In the genomic region with DNA sequence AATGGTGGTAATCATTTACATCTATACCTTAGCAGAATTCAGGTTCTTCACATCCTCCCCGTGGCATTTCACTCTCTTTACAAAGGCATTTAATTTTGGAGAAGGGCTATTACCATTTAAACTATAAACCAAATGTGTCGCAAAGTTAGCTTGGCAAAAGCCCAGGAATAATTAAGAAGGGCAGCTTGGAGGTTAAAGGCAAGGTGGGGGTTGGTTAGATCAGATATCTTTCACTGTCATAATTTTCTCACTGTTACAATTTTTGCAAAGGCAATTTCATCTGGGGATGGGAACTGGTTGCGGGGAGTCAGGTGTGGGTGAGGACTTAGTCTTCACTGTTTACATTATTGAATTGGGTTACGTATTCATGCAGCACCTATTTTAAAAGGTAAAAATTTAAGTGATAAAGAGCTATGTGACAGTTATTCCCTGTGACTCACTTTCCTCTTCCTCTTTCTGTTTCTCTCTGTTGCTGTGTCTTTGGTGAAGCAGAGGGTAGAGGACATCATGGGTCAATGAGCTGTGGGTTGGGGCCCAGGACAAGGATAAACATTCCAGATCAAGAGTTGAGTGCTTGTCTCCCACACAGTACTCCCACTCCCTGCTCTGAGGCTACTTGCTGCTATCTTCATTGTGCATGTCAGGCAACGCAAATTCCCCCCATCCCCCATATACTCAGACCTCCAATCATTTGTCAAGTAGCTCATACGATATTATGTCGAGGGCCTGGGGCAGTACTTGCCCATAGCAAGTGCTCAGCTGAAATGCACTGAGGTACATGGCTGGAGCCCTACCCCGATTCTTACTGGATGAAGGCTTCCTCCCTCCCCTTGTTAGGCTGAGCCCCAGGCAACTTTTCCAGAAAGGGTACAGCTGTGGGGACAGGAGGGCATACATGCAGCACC, we compare ENCODE assay signal across 1 cellular context.
TF ChIP-seq lines count a peak whose summit lies in the region.

No MANE protein-coding gene starts in this region.

TF ChIP-seq in K562, 482 proteins besides CTCF, POLR2A, EP300 and RAD21 (continued from another document and continues in another):
- TF ChIP-seq CAMTA2 (CRISPR knock-in tag; conservative IDR thresholded peaks at IDR 0.05) = no peak
- TF ChIP-seq, protein P1, sequence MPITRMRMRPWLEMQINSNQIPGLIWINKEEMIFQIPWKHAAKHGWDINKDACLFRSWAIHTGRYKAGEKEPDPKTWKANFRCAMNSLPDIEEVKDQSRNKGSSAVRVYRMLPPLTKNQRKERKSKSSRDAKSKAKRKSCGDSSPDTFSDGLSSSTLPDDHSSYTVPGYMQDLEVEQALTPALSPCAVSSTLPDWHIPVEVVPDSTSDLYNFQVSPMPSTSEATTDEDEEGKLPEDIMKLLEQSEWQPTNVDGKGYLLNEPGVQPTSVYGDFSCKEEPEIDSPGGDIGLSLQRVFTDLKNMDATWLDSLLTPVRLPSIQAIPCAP (CRISPR knock-in tag; IDR thresholded peaks at IDR 0.05; ENCODE audit: borderline replicate concordance) = no peak
- TF ChIP-seq, protein P2, sequence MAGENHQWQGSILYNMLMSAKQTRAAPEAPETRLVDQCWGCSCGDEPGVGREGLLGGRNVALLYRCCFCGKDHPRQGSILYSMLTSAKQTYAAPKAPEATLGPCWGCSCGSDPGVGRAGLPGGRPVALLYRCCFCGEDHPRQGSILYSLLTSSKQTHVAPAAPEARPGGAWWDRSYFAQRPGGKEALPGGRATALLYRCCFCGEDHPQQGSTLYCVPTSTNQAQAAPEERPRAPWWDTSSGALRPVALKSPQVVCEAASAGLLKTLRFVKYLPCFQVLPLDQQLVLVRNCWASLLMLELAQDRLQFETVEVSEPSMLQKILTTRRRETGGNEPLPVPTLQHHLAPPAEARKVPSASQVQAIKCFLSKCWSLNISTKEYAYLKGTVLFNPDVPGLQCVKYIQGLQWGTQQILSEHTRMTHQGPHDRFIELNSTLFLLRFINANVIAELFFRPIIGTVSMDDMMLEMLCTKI (IDR thresholded peaks at IDR 0.05; ENCODE audit: partially characterized antibody) = no peak
- TF ChIP-seq, protein P3, sequence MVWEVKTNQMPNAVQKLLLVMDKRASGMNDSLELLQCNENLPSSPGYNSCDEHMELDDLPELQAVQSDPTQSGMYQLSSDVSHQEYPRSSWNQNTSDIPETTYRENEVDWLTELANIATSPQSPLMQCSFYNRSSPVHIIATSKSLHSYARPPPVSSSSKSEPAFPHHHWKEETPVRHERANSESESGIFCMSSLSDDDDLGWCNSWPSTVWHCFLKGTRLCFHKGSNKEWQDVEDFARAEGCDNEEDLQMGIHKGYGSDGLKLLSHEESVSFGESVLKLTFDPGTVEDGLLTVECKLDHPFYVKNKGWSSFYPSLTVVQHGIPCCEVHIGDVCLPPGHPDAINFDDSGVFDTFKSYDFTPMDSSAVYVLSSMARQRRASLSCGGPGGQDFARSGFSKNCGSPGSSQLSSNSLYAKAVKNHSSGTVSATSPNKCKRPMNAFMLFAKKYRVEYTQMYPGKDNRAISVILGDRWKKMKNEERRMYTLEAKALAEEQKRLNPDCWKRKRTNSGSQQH (CRISPR knock-in tag; IDR thresholded peaks at IDR 0.05) = peak; percentile 79
- TF ChIP-seq GATAD2A (IDR thresholded peaks at IDR 0.05) = peak; percentile 51; the same call in 1 of the 2 replicates
- TF ChIP-seq LCOR (CRISPR knock-in tag; IDR thresholded peaks at IDR 0.05) = peak; percentile 96
- peak; percentile 65; the same call in 1 of the 2 replicates for TF ChIP-seq ZNF41 (CRISPR knock-in tag; conservative IDR thresholded peaks at IDR 0.05)
- peak; percentile 97 for TF ChIP-seq ARID1B (IDR thresholded peaks at IDR 0.05)
- TF ChIP-seq, protein P4, sequence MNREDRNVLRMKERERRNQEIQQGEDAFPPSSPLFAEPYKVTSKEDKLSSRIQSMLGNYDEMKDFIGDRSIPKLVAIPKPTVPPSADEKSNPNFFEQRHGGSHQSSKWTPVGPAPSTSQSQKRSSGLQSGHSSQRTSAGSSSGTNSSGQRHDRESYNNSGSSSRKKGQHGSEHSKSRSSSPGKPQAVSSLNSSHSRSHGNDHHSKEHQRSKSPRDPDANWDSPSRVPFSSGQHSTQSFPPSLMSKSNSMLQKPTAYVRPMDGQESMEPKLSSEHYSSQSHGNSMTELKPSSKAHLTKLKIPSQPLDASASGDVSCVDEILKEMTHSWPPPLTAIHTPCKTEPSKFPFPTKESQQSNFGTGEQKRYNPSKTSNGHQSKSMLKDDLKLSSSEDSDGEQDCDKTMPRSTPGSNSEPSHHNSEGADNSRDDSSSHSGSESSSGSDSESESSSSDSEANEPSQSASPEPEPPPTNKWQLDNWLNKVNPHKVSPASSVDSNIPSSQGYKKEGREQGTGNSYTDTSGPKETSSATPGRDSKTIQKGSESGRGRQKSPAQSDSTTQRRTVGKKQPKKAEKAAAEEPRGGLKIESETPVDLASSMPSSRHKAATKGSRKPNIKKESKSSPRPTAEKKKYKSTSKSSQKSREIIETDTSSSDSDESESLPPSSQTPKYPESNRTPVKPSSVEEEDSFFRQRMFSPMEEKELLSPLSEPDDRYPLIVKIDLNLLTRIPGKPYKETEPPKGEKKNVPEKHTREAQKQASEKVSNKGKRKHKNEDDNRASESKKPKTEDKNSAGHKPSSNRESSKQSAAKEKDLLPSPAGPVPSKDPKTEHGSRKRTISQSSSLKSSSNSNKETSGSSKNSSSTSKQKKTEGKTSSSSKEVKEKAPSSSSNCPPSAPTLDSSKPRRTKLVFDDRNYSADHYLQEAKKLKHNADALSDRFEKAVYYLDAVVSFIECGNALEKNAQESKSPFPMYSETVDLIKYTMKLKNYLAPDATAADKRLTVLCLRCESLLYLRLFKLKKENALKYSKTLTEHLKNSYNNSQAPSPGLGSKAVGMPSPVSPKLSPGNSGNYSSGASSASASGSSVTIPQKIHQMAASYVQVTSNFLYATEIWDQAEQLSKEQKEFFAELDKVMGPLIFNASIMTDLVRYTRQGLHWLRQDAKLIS (CRISPR knock-in tag; IDR thresholded peaks at IDR 0.05) = peak; percentile 95
- TF ChIP-seq GTF2A2 (tag; IDR thresholded peaks at IDR 0.05) = no peak
- TF ChIP-seq ZNF695 (CRISPR knock-in tag; IDR thresholded peaks at IDR 0.05) = no peak
- peak in 1 of 2 experiments; percentile 87 for TF ChIP-seq NCOA2 (IDR thresholded peaks at IDR 0.05; ENCODE audit: partially characterized antibody in 2 of 2)
- TF ChIP-seq CBX1 (IDR thresholded peaks at IDR 0.05; ENCODE audit: low read depth) = peak; percentile 43; the same call in 1 of the 2 replicates
- no peak for TF ChIP-seq ZNF778 (CRISPR knock-in tag; IDR thresholded peaks at IDR 0.05)
- no peak for TF ChIP-seq SUPT5H (IDR thresholded peaks at IDR 0.05)
- TF ChIP-seq, protein P5, sequence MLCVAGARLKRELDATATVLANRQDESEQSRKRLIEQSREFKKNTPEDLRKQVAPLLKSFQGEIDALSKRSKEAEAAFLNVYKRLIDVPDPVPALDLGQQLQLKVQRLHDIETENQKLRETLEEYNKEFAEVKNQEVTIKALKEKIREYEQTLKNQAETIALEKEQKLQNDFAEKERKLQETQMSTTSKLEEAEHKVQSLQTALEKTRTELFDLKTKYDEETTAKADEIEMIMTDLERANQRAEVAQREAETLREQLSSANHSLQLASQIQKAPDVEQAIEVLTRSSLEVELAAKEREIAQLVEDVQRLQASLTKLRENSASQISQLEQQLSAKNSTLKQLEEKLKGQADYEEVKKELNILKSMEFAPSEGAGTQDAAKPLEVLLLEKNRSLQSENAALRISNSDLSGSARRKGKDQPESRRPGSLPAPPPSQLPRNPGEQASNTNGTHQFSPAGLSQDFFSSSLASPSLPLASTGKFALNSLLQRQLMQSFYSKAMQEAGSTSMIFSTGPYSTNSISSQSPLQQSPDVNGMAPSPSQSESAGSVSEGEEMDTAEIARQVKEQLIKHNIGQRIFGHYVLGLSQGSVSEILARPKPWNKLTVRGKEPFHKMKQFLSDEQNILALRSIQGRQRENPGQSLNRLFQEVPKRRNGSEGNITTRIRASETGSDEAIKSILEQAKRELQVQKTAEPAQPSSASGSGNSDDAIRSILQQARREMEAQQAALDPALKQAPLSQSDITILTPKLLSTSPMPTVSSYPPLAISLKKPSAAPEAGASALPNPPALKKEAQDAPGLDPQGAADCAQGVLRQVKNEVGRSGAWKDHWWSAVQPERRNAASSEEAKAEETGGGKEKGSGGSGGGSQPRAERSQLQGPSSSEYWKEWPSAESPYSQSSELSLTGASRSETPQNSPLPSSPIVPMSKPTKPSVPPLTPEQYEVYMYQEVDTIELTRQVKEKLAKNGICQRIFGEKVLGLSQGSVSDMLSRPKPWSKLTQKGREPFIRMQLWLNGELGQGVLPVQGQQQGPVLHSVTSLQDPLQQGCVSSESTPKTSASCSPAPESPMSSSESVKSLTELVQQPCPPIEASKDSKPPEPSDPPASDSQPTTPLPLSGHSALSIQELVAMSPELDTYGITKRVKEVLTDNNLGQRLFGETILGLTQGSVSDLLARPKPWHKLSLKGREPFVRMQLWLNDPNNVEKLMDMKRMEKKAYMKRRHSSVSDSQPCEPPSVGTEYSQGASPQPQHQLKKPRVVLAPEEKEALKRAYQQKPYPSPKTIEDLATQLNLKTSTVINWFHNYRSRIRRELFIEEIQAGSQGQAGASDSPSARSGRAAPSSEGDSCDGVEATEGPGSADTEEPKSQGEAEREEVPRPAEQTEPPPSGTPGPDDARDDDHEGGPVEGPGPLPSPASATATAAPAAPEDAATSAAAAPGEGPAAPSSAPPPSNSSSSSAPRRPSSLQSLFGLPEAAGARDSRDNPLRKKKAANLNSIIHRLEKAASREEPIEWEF (CRISPR knock-in tag; IDR thresholded peaks at IDR 0.05) = no peak
- no peak for TF ChIP-seq KDM5B (IDR thresholded peaks at IDR 0.05; ENCODE audit: insufficient replicate concordance, low read depth, low read length)
- TF ChIP-seq, protein P6, sequence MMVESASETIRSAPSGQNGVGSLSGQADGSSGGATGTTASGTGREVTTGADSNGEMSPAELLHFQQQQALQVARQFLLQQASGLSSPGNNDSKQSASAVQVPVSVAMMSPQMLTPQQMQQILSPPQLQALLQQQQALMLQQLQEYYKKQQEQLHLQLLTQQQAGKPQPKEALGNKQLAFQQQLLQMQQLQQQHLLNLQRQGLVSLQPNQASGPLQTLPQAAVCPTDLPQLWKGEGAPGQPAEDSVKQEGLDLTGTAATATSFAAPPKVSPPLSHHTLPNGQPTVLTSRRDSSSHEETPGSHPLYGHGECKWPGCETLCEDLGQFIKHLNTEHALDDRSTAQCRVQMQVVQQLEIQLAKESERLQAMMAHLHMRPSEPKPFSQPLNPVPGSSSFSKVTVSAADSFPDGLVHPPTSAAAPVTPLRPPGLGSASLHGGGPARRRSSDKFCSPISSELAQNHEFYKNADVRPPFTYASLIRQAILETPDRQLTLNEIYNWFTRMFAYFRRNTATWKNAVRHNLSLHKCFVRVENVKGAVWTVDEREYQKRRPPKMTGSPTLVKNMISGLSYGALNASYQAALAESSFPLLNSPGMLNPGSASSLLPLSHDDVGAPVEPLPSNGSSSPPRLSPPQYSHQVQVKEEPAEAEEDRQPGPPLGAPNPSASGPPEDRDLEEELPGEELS (CRISPR knock-in tag; IDR thresholded peaks at IDR 0.05; ENCODE audit: borderline replicate concordance) = 0 out of 2 replicates have a peak, but pooled peaks have one; percentile 61
- TF ChIP-seq, protein P7, sequence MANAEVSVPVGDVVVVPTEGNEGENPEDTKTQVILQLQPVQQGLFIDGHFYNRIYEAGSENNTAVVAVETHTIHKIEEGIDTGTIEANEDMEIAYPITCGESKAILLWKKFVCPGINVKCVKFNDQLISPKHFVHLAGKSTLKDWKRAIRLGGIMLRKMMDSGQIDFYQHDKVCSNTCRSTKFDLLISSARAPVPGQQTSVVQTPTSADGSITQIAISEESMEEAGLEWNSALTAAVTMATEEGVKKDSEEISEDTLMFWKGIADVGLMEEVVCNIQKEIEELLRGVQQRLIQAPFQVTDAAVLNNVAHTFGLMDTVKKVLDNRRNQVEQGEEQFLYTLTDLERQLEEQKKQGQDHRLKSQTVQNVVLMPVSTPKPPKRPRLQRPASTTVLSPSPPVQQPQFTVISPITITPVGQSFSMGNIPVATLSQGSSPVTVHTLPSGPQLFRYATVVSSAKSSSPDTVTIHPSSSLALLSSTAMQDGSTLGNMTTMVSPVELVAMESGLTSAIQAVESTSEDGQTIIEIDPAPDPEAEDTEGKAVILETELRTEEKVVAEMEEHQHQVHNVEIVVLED (CRISPR knock-in tag; IDR thresholded peaks at IDR 0.05) = peak; percentile 27; the same call in 1 of the 2 replicates
- peak; percentile 54; the same call in 1 of the 2 replicates for TF ChIP-seq ZNF384 (IDR thresholded peaks at IDR 0.05; ENCODE audit: low read depth, low read length)
- TF ChIP-seq TARDBP (IDR thresholded peaks at IDR 0.05) = 0 out of 2 replicates have a peak, but pooled peaks have one; percentile 76
- no peak for TF ChIP-seq BRF1 (IDR thresholded peaks at IDR 0.05; ENCODE audit: borderline replicate concordance, extremely low read depth, insufficient read length)
- TF ChIP-seq FOXJ2 (tag; IDR thresholded peaks at IDR 0.05) = no peak
- TF ChIP-seq RUNX1 (IDR thresholded peaks at IDR 0.05; ENCODE audit: low read depth) = peak; percentile 93
- TF ChIP-seq FOSL1 (tag; conservative IDR thresholded peaks at IDR 0.05) = peak; percentile 96
- peak; percentile 90; the same call in 1 of the 2 replicates for TF ChIP-seq NBN (IDR thresholded peaks at IDR 0.05; ENCODE audit: low read depth)
- TF ChIP-seq CC2D1A (IDR thresholded peaks at IDR 0.05) = peak; percentile 82; the same call in 1 of the 2 replicates
- TF ChIP-seq ZC3H11A (IDR thresholded peaks at IDR 0.05; ENCODE audit: low read depth, low read length) = 0 out of 2 replicates have a peak, but pooled peaks have one; percentile 19
- peak; percentile 91 for TF ChIP-seq HMGN3 (IDR thresholded peaks at IDR 0.05; ENCODE audit: borderline replicate concordance, extremely low read depth, insufficient read length, low read depth, low read length)
- TF ChIP-seq ZFP36 (IDR thresholded peaks at IDR 0.05; ENCODE audit: low read depth, low read length, partially characterized antibody) = peak; percentile 61
- peak; percentile 20 for TF ChIP-seq TBP (optimal IDR thresholded peaks at IDR 0.05; ENCODE audit: low read depth, low read length)
- no peak for TF ChIP-seq NUFIP1 (IDR thresholded peaks at IDR 0.05; ENCODE audit: partially characterized antibody)
- TF ChIP-seq TEAD1 (CRISPR knock-in tag; IDR thresholded peaks at IDR 0.05) = peak; percentile 95 to 96
- peak; percentile 96 for TF ChIP-seq TEAD4 (IDR thresholded peaks at IDR 0.05; ENCODE audit: low read length)
- TF ChIP-seq TEAD4 (CRISPR knock-in tag; IDR thresholded peaks at IDR 0.05; ENCODE audit: borderline replicate concordance) = no peak
- peak; percentile 95 for TF ChIP-seq CBFA2T2 (conservative IDR thresholded peaks at IDR 0.05)
- TF ChIP-seq, protein P8, sequence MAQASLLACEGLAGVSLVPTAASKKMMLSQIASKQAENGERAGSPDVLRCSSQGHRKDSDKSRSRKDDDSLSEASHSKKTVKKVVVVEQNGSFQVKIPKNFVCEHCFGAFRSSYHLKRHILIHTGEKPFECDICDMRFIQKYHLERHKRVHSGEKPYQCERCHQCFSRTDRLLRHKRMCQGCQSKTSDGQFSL (CRISPR knock-in tag; IDR thresholded peaks at IDR 0.05) = 0 out of 2 replicates have a peak, but pooled peaks have one; percentile 10
- TF ChIP-seq, protein P8 (tag; IDR thresholded peaks at IDR 0.05) = no peak
- TF ChIP-seq ELF1 (tag; IDR thresholded peaks at IDR 0.05) = peak; percentile 33; the same call in 1 of the 2 replicates
